In the genomic region with DNA sequence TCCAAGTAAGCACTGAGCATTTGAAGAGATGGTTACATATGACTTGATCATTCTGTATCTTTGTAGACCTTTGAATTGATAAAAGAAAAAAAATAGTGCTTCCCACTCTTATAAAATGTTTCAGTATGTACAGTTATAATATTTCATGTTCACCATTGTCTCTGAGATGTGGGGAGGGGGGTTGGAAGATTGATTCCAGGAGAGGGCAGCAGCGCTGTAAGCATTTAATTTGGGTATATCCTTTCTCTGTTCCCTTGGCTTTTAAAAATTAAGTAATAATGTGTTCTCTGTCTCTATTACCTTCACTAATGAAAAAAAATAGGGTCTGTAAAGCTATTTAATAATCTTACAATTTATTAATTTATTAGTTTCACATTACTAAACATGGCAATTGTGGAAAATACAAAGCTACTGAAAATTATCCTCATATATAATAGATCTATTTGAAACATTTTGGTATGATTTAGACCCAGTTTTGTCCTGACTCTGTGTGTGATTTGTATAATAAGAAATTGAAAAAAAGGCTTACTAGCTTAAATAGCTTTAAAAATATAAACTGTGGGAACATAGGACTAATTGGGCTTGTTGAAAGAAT, we compare ENCODE assay signal across 10 cellular contexts.
DNase-seq lines count a peak whose midpoint lies in the region; ATAC-seq, FAIRE-seq and TF ChIP-seq lines count a peak whose summit lies in the region.
"Had no signal": no experiment of that assay in that cellular context is flagged by ENCODE, and none has a peak within 500 bp of the region (broad histone marks: within the 10 kb centered on the region; RNA-seq: fewer than 3 reads in every experiment).

No MANE protein-coding gene starts in this region.

- peaks cover 49 to 59% of the 10 kb centered on the region in 2 experiments for H3K4me1 ChIP-seq in HCT116 (ENCODE audit: control insufficient read depth in 1 of 2, insufficient read depth in 2 of 2, low read length in 2 of 2)

- TF ChIP-seq CTCF in C4-2B (conservative IDR thresholded peaks at IDR 0.05) (peak; percentile 73), HCT116 (IDR thresholded peaks at IDR 0.05 in 2 of 3, conservative IDR thresholded peaks at IDR 0.05 in 1 of 3; ENCODE audit: borderline replicate concordance in 1 of 3, insufficient read depth in 1 of 3, low read depth in 2 of 3, low read length in 2 of 3) (peak; percentile 44 to 59 (median 54); a peak in 4 of 6 replicates)
- no peak for TF ChIP-seq CTCF in CD4-positive, alpha-beta T cell (IDR thresholded peaks at IDR 0.05)

- no peaks in the 10 kb centered on the region for H3K4me1 Mint-ChIP-seq in CD4-positive, alpha-beta T cell (ENCODE audit: low read depth)

- DNase-seq in HCT116 (ENCODE audit: low read depth, low spot score) (no peak), RCC 7860 (ENCODE audit: low spot score) (no peak), glomerular visceral epithelial cell (ENCODE audit: extremely low spot score) (peak; percentile 48)
- DNase-seq in CD4-positive, alpha-beta T cell, result no peak
- DNase-seq in activated CD4-positive, CD25-positive, alpha-beta regulatory T cell (lab: John Stamatoyannopoulos, UW), result no peak
- DNase-seq: dorsolateral prefrontal cortex, SIG-M5 had no signal

- H3K27me3 ChIP-seq in HCT116 (ENCODE audit: insufficient read depth, low read length), result no peaks in the 10 kb centered on the region
- no peaks in the 10 kb centered on the region for H3K27me3 ChIP-seq in CD4-positive, alpha-beta T cell (ENCODE audit: control insufficient read depth, insufficient read depth, low read length)
- H3K27me3 ChIP-seq: dorsolateral prefrontal cortex had no signal

- no TSS peak for BruUV-seq in HCT116 (replicated peaks; lab: Mats Ljungman, UMichigan)

- H3K27me3 Mint-ChIP-seq in CD4-positive, alpha-beta T cell, result no peaks in the 10 kb centered on the region

- intact Hi-C loops in HCT116 (cut with micrococcal nuclease), result loop anchor here (1.0 to 10.0 kb wide), 5 partner anchors 132 to 1062 kb away; no protein-coding TSS in a partner anchor
- intact Hi-C loops in CD4-positive, alpha-beta T cell (cut with DNase I, micrococcal nuclease), result no loop called here

- peaks cover 2% of the 10 kb centered on the region for H3K9me3 Mint-ChIP-seq in CD4-positive, alpha-beta T cell

- TF ChIP-seq RAD21 in HCT116 (IDR thresholded peaks at IDR 0.05; ENCODE audit: low read depth), result peak; percentile 85

- H3K9me3 ChIP-seq in HCT116 (ENCODE audit: control insufficient read depth in 1 of 2, insufficient read depth in 1 of 2, low read depth in 1 of 2, low read length in 2 of 2), result no peaks in the 10 kb centered on the region
- no peaks in the 10 kb centered on the region for H3K9me3 ChIP-seq in CD4-positive, alpha-beta T cell (ENCODE audit: control insufficient read depth, low read length)

- H3K9ac ChIP-seq in HCT116 (ENCODE audit: low read length), result no peak overlapping the region

- no peaks in the 10 kb centered on the region for H3K79me2 ChIP-seq in HCT116 (ENCODE audit: insufficient read depth, low read length)

- POLR2A ChIA-PET in HCT116 (lab: Charles Lee), result interaction anchor here (0.8 to 1.0 kb wide), 2 partner anchors 712 to 714 kb away, joined by 3 to 4 read pairs; no protein-coding TSS in a partner anchor
- POLR2A ChIA-PET in CD4-positive, alpha-beta T cell (lab: Charles Lee), result no interaction called here

- TF ChIP-seq POLR2A in HCT116 (IDR thresholded peaks at IDR 0.05; ENCODE audit: borderline replicate concordance, extremely low read depth, insufficient read depth, insufficient read length), result no peak

- no peak overlapping the region for H3K4me3 ChIP-seq in HCT116 (replicated peaks in 1 of 2; ENCODE audit: low read depth in 1 of 2, low read length in 2 of 2)
- H3K4me3 ChIP-seq: dorsolateral prefrontal cortex had no signal

- H3K4me2 ChIP-seq in HCT116 (ENCODE audit: low read length), result peak overlapping the region; percentile 67; the same call in 1 of the 2 replicates

- no peak overlapping the region for H3K27ac Mint-ChIP-seq in CD4-positive, alpha-beta T cell

- no peak overlapping the region for H2AFZ ChIP-seq in HCT116 (ENCODE audit: low read depth, low read length, poor library complexity, severe bottlenecking)

- RAD21 ChIA-PET in HCT116 (lab: Charles Lee; ENCODE audit: low non-redundant PET in 1 of 2, low total read pairs in 2 of 2, uncharacterized antibody in 2 of 2, unreplicated experiment in 2 of 2), result interaction anchor here (0.7 to 1.7 kb wide), 3 partner anchors 713 to 718 kb away, joined by 3 to 13 read pairs (median 4); a partner anchor contains a TSS

- H3K36me3 Mint-ChIP-seq in CD4-positive, alpha-beta T cell (ENCODE audit: low read depth), result peaks cover 42% of the 10 kb centered on the region

- CTCF ChIA-PET in HCT116 (lab: Charles Lee), result interaction anchor here (0.8 to 3.6 kb wide), 3 partner anchors 311 to 713 kb away, joined by 3 to 42 read pairs (median 13); no protein-coding TSS in a partner anchor
- CTCF ChIA-PET in CD4-positive, alpha-beta T cell (lab: Charles Lee), result no interaction called here

- H3K27ac ChIP-seq in C4-2B, result no peak overlapping the region
- peak overlapping the region; percentile 95; the same call in 1 of the 2 replicates for H3K27ac ChIP-seq in HCT116 (ENCODE audit: low read depth, low read length)
- H3K27ac ChIP-seq in CD4-positive, alpha-beta T cell (ENCODE audit: low read depth, low read length), result no peak overlapping the region
- H3K27ac ChIP-seq: dorsolateral prefrontal cortex had no signal

- H4K20me1 ChIP-seq in HCT116 (ENCODE audit: insufficient read depth), result no peaks in the 10 kb centered on the region

- no peaks in the 10 kb centered on the region for H3K9me2 ChIP-seq in HCT116 (ENCODE audit: insufficient read depth)

- H3K36me3 ChIP-seq in HCT116 (ENCODE audit: control insufficient read depth in 1 of 2, insufficient read depth in 2 of 2, low read length in 2 of 2), result no peaks in the 10 kb centered on the region

- ATAC-seq in HCT116 (no peak), GM18867 (IDR thresholded peaks at IDR 0.05; ENCODE audit: unreplicated experiment) (no peak), GM19463 (IDR thresholded peaks at IDR 0.05; ENCODE audit: unreplicated experiment) (no peak)
- no peak for ATAC-seq in CD4-positive, alpha-beta T cell (ENCODE audit: poor library complexity)

- FAIRE-seq in RCC 7860 (lab: Jason Lieb, UNC), result peak; percentile 11

- H3K4me3 Mint-ChIP-seq in CD4-positive, alpha-beta T cell, result no peak overlapping the region

TF ChIP-seq in HCT116, 20 proteins besides CTCF, POLR2A, EP300 and RAD21 (continues in another document):
- TF ChIP-seq SP1 (IDR thresholded peaks at IDR 0.05; ENCODE audit: low read depth) (no peak), POLR2AphosphoS5 (IDR thresholded peaks at IDR 0.05; ENCODE audit: low read depth, low read length) (no peak), CBX3 (IDR thresholded peaks at IDR 0.05; ENCODE audit: low read depth) (no peak), ZFX (IDR thresholded peaks at IDR 0.05) (no peak), ZNF274 (IDR thresholded peaks at IDR 0.05; ENCODE audit: low read depth, low read length) (no peak), FOSL1 (IDR thresholded peaks at IDR 0.05; ENCODE audit: low read depth) (no peak), EZH2phosphoT487 (IDR thresholded peaks at IDR 0.05; ENCODE audit: borderline replicate concordance) (no peak)
- TF ChIP-seq, protein P1, sequence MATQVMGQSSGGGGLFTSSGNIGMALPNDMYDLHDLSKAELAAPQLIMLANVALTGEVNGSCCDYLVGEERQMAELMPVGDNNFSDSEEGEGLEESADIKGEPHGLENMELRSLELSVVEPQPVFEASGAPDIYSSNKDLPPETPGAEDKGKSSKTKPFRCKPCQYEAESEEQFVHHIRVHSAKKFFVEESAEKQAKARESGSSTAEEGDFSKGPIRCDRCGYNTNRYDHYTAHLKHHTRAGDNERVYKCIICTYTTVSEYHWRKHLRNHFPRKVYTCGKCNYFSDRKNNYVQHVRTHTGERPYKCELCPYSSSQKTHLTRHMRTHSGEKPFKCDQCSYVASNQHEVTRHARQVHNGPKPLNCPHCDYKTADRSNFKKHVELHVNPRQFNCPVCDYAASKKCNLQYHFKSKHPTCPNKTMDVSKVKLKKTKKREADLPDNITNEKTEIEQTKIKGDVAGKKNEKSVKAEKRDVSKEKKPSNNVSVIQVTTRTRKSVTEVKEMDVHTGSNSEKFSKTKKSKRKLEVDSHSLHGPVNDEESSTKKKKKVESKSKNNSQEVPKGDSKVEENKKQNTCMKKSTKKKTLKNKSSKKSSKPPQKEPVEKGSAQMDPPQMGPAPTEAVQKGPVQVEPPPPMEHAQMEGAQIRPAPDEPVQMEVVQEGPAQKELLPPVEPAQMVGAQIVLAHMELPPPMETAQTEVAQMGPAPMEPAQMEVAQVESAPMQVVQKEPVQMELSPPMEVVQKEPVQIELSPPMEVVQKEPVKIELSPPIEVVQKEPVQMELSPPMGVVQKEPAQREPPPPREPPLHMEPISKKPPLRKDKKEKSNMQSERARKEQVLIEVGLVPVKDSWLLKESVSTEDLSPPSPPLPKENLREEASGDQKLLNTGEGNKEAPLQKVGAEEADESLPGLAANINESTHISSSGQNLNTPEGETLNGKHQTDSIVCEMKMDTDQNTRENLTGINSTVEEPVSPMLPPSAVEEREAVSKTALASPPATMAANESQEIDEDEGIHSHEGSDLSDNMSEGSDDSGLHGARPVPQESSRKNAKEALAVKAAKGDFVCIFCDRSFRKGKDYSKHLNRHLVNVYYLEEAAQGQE (IDR thresholded peaks at IDR 0.05; ENCODE audit: low read depth), result no peak
- TF ChIP-seq, protein P2, sequence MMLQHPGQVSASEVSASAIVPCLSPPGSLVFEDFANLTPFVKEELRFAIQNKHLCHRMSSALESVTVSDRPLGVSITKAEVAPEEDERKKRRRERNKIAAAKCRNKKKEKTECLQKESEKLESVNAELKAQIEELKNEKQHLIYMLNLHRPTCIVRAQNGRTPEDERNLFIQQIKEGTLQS (IDR thresholded peaks at IDR 0.05), result no peak
- TF ChIP-seq, protein P3, sequence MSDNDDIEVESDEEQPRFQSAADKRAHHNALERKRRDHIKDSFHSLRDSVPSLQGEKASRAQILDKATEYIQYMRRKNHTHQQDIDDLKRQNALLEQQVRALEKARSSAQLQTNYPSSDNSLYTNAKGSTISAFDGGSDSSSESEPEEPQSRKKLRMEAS (IDR thresholded peaks at IDR 0.05), result no peak
